1 cellular context compared by ENCODE assay signal in the genomic region with DNA sequence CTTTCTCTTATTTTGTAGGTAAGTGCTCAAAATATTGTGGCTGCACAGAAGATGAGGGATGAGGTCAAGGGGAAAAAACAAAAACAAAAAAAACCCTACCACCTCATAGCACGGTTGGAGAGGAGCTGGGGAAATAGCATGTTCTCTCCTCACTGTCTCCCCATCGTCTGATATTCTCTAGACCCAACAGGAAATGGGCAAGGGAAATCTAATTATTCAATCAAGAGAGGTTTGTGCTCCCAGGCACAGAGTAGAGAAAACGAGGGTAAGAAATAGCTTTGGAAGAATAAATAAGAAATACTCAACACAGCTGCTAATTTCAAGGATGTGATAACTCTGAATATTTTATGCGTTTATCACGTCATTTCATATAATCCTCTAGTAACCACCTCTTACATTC.
TF ChIP-seq lines count a peak whose summit lies in the region.

No MANE protein-coding gene starts in this region.

TF ChIP-seq in H1, 55 proteins besides CTCF, POLR2A, EP300 and RAD21:
- TF ChIP-seq, protein P1, sequence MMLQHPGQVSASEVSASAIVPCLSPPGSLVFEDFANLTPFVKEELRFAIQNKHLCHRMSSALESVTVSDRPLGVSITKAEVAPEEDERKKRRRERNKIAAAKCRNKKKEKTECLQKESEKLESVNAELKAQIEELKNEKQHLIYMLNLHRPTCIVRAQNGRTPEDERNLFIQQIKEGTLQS (IDR thresholded peaks at IDR 0.05; ENCODE audit: insufficient read depth, low read depth, low read length): no peak
- TF ChIP-seq, protein P2, sequence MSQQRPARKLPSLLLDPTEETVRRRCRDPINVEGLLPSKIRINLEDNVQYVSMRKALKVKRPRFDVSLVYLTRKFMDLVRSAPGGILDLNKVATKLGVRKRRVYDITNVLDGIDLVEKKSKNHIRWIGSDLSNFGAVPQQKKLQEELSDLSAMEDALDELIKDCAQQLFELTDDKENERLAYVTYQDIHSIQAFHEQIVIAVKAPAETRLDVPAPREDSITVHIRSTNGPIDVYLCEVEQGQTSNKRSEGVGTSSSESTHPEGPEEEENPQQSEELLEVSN (IDR thresholded peaks at IDR 0.05): no peak
